Comparison of ENCODE assay signal across 8 cellular contexts in genomic region chr1:181088079-181089016, GRCh38. TPM values are rescaled to one million over a fixed set of nuclear protein-coding genes. Genes with fewer than 3 reads are reported as not detected.
DNase-seq lines count a peak whose midpoint lies in the region; ATAC-seq and TF ChIP-seq lines count a peak whose summit lies in the region.

Gene IER5 (plus strand): TSS chr1:181088700. CDS start chr1:181088903, 203 bp downstream.

- H3K4me1 Mint-ChIP-seq in T-helper 17 cell (peaks cover 38% of the 10 kb centered on the region), progenitor cell of endocrine pancreas (ENCODE audit: low read depth) (peaks cover 23% of the 10 kb centered on the region)

- H3K27ac Mint-ChIP-seq in T-helper 17 cell (peak within 1 kb of the TSS; percentile 99), progenitor cell of endocrine pancreas (peak within 1 kb of the TSS; percentile 91)

- H3K36me3 Mint-ChIP-seq in T-helper 17 cell (ENCODE audit: low read depth) = peaks cover 11% of the 10 kb centered on the region
- no peaks in the 10 kb centered on the region for H3K36me3 Mint-ChIP-seq in progenitor cell of endocrine pancreas (ENCODE audit: insufficient read depth)

- ATAC-seq in GM18502 (IDR thresholded peaks at IDR 0.05; ENCODE audit: poor library complexity, unreplicated experiment) (peak; percentile 69), HG02943 (IDR thresholded peaks at IDR 0.05; ENCODE audit: low read depth, unreplicated experiment) (peak; percentile 64), T-helper 17 cell (peak; percentile 70), left cardiac atrium (peak; percentile 91 to 96)

- TF ChIP-seq CTCF in progenitor cell of endocrine pancreas (IDR thresholded peaks at IDR 0.05; ENCODE audit: unreplicated experiment) = no peak

- no peaks in the 10 kb centered on the region for H3K9me3 ChIP-seq in T-helper 17 cell (ENCODE audit: control insufficient read depth, low read length, poor library complexity, severe bottlenecking)

- DNase-seq in NCI-H187 (lab: John Stamatoyannopoulos, UW) = peak; percentile 99
- peak; percentile 83 to 93 (median 90) for DNase-seq in T-helper 17 cell
- peak; percentile 92 for DNase-seq in amniotic stem cell (lab: John Stamatoyannopoulos, UW)
- DNase-seq in left cardiac atrium = peak; percentile 95
- peak; percentile 91 for DNase-seq in progenitor cell of endocrine pancreas (ENCODE audit: low spot score, unreplicated experiment)
- peak; percentile 98 for DNase-seq in ureter (ENCODE audit: low spot score)

- H3K27me3 Mint-ChIP-seq in T-helper 17 cell = no peaks in the 10 kb centered on the region
- H3K27me3 Mint-ChIP-seq in progenitor cell of endocrine pancreas = peaks cover 62% of the 10 kb centered on the region

- H3K4me3 Mint-ChIP-seq in T-helper 17 cell = peak within 1 kb of the TSS; percentile 96
- peak within 1 kb of the TSS; percentile 89 for H3K4me3 Mint-ChIP-seq in progenitor cell of endocrine pancreas (ENCODE audit: low read depth)

- intact Hi-C loops in left cardiac atrium (cut with DNase I) = loop anchor here (1.0 to 10.0 kb wide), 3 partner anchors 54 to 56 kb away; partner anchors contain the start of gene MR1 (in 1 of the 2)

- no peaks in the 10 kb centered on the region for H3K9me3 Mint-ChIP-seq in progenitor cell of endocrine pancreas (ENCODE audit: low read depth)

RNA-seq across cellular contexts. Expression of gene IER5, which starts in this region (rescaled TPM):
- total RNA-seq in T-helper 17 cell = 100 to 1,000 TPM; 123 to 145 TPM
- 10 to 100 TPM; 15.7 to 25.0 TPM for total RNA-seq in left cardiac atrium
- total RNA-seq in progenitor cell of endocrine pancreas = 1.7 and 2.3 TPM in 2 replicates
- 12.6 TPM for total RNA-seq in ureter

Comparison
In these comparisons a context has a peak if more than half of its experiments do, and no peak if none do; other contexts are left out.
1. Peak in every context shown above with its lines: DNase-seq and ATAC-seq.